In the genomic region with DNA sequence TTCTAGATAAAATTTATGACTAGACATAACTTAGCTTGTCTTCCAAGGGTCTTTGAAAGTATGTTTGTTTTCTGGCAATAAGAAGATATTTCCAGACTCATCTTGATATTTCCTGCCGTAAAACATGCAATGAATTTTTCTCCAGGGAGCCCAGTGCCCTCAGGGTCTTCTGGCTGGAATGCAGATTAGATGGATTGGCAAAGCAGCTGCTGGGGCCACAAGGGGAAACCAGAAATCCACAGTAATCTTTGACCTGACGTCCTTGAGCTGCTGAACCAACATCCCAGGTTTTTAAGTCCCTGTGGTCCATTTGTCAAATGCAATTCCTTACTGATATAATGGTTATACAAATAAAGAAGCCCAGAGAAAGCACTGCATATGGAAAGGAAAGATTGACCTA, we compare ENCODE assay signal across 1 cellular context.
TF ChIP-seq lines count a peak whose summit lies in the region.

No MANE protein-coding gene starts in this region.

TF ChIP-seq in WTC11, 78 proteins besides CTCF, POLR2A, EP300 and RAD21:
- TF ChIP-seq PREB (CRISPR knock-in tag; IDR thresholded peaks at IDR 0.05; ENCODE audit: borderline replicate concordance) (no peak), ZBTB21 (CRISPR knock-in tag; IDR thresholded peaks at IDR 0.05; ENCODE audit: borderline replicate concordance) (no peak), TEAD1 (CRISPR knock-in tag; IDR thresholded peaks at IDR 0.05) (peak; percentile 29; the same call in 1 of the 2 replicates), ZNF138 (CRISPR knock-in tag; conservative IDR thresholded peaks at IDR 0.05) (no peak), PRDM15 (CRISPR knock-in tag; IDR thresholded peaks at IDR 0.05) (no peak)
TF ChIP-seq in WTC11: peak in this region for 1.
